39 cellular contexts compared by ENCODE assay signal in the genomic region with DNA sequence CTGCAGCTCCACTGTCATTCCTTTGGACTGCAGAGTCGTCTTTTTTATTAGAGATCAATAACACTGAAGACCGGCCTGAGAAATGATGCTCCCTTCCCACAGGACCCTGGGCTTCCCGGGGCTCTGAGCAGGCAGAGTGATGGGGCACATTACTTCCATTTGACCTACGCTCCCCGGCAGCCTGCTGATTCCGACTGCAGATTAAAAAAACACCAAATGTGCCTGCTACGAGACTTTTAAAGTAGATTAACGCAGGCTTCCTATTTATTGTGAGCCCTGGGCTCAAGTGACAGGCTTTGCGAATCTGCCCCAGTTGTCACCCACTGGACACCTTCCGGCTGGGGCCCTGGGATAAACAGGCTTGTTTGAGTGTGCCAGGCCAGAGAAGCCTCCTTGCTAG. TPM values are rescaled to one million over a fixed set of nuclear protein-coding genes. Genes with fewer than 3 reads are reported as not detected.
"Had no signal": no experiment of that assay in that cellular context is flagged by ENCODE, and none has a peak within 500 bp of the region (broad histone marks: within the 10 kb centered on the region; RNA-seq: fewer than 3 reads in every experiment).

No MANE protein-coding gene starts in this region.

- H3K4me1 Mint-ChIP-seq: activated CD4-positive, alpha-beta T cell treated with anti-CD3 and anti-CD28 coated beads for 36 hours; activated CD4-positive, alpha-beta T cell treated with anti-CD3 and anti-CD28 coated beads, Interleukin-2, amount 10 ng/mL, durations not matched to agents 24 days and 14 days; activated CD8-positive, alpha-beta memory T cell treated with anti-CD3 and anti-CD28 coated beads, Interleukin-2, amount 10 ng/mL, durations not matched to agents 7 days and 5 days; activated naive CD4-positive, alpha-beta T cell treated with anti-CD3 and anti-CD28 coated beads, Interleukin-2, amount 50 U/mL, for 24 hours; activated naive CD8-positive, alpha-beta T cell treated with anti-CD3 and anti-CD28 coated beads, Interleukin-2, amount 50 U/mL, for 24 hours had no signal

- H3K4me3 Mint-ChIP-seq: activated CD4-positive, alpha-beta memory T cell treated with anti-CD3 and anti-CD28 coated beads for 36 hours; activated CD4-positive, alpha-beta T cell treated with anti-CD3 and anti-CD28 coated beads for 36 hours; activated CD4-positive, alpha-beta T cell treated with anti-CD3 and anti-CD28 coated beads, Interleukin-2, amount 10 ng/mL, durations not matched to agents 24 days and 14 days; activated CD8-positive, alpha-beta memory T cell treated with anti-CD3 and anti-CD28 coated beads, Interleukin-2, amount 10 ng/mL, durations not matched to agents 7 days and 5 days; activated CD8-positive, alpha-beta T cell treated with anti-CD3 and anti-CD28 coated beads, Interleukin-2, amount 10 ng/mL, durations not matched to agents 7 days and 5 days; activated naive CD4-positive, alpha-beta T cell treated with anti-CD3 and anti-CD28 coated beads for 36 hours; activated naive CD4-positive, alpha-beta T cell treated with anti-CD3 and anti-CD28 coated beads, Interleukin-2, amount 50 U/mL, for 24 hours; activated naive CD8-positive, alpha-beta T cell treated with anti-CD3 and anti-CD28 coated beads for 36 hours; activated naive CD8-positive, alpha-beta T cell treated with anti-CD3 and anti-CD28 coated beads, Interleukin-2, amount 50 U/mL, for 24 hours; activated T-helper 1 cell treated with anti-CD3 and anti-CD28 coated beads, Interleukin-12 subunit alpha, Interleukin-12 subunit beta, Interleukin-2, Interleukin-4 antibody, amounts not matched to agents 30 ng/mL and 10 ng/mL and 1 ng/mL, durations not matched to agents 14 hours and 24 hours and 36 hours; T-helper 17 cell; T-helper 2 cell treated with Interferon-gamma antibody and Interleukin-4, amounts not matched to agents 5 μg/mL and 100 μg/mL, for 36 hours had no signal

- H3K27me3 ChIP-seq: adrenal gland, body of pancreas had no signal

- H3K36me3 Mint-ChIP-seq: activated CD4-positive, alpha-beta memory T cell treated with anti-CD3 and anti-CD28 coated beads for 36 hours; activated CD8-positive, alpha-beta memory T cell treated with anti-CD3 and anti-CD28 coated beads, Interleukin-2, amount 10 ng/mL, durations not matched to agents 7 days and 5 days; activated naive CD4-positive, alpha-beta T cell treated with anti-CD3 and anti-CD28 coated beads, Interleukin-2, amount 50 U/mL, for 24 hours; activated naive CD8-positive, alpha-beta T cell treated with anti-CD3 and anti-CD28 coated beads for 36 hours had no signal

- H3K9me3 ChIP-seq: adrenal gland, body of pancreas, esophagus squamous epithelium, gastroesophageal sphincter, heart right ventricle had no signal

- ATAC-seq: activated CD4-positive, alpha-beta T cell treated with anti-CD3 and anti-CD28 coated beads for 36 hours; activated CD8-positive, alpha-beta memory T cell treated with anti-CD3 and anti-CD28 coated beads, Interleukin-2, amount 10 ng/mL, durations not matched to agents 7 days and 5 days; activated CD8-positive, alpha-beta T cell treated with anti-CD3 and anti-CD28 coated beads, Interleukin-2, amount 10 ng/mL, durations not matched to agents 7 days and 5 days; activated naive CD8-positive, alpha-beta T cell treated with anti-CD3 and anti-CD28 coated beads, Interleukin-2, amount 50 U/mL, for 24 hours; body of pancreas; gastroesophageal sphincter; heart right ventricle; T-helper 17 cell had no signal

- H3K27ac ChIP-seq: adrenal gland, body of pancreas, epithelial cell of prostate, esophagus squamous epithelium, gastroesophageal sphincter, heart right ventricle had no signal

- H3K4me1 ChIP-seq: adrenal gland, body of pancreas, esophagus squamous epithelium, gastroesophageal sphincter, heart right ventricle had no signal

- H3K9me3 Mint-ChIP-seq: activated CD4-positive, alpha-beta memory T cell treated with anti-CD3 and anti-CD28 coated beads for 36 hours; activated CD4-positive, alpha-beta T cell treated with anti-CD3 and anti-CD28 coated beads, Interleukin-2, amount 10 ng/mL, durations not matched to agents 24 days and 14 days; activated naive CD4-positive, alpha-beta T cell treated with anti-CD3 and anti-CD28 coated beads for 36 hours; activated naive CD4-positive, alpha-beta T cell treated with anti-CD3 and anti-CD28 coated beads, Interleukin-2, amount 50 U/mL, for 24 hours; activated naive CD8-positive, alpha-beta T cell treated with anti-CD3 and anti-CD28 coated beads for 36 hours; activated naive CD8-positive, alpha-beta T cell treated with anti-CD3 and anti-CD28 coated beads, Interleukin-2, amount 50 U/mL, for 24 hours; activated T-helper 1 cell treated with anti-CD3 and anti-CD28 coated beads, Interleukin-12 subunit alpha, Interleukin-12 subunit beta, Interleukin-2, Interleukin-4 antibody, amounts not matched to agents 30 ng/mL and 10 ng/mL and 1 ng/mL, durations not matched to agents 14 hours and 24 hours and 36 hours; activated T-helper 2 cell treated with anti-CD3 and anti-CD28 coated beads, Interferon-gamma antibody, Interleukin-2, Interleukin-4, amounts not matched to agents 10 μg/mL and 5 μg/mL and 100 μg/mL, durations not matched to agents 14 hours and 24 hours and 36 hours; T-helper 2 cell treated with Interferon-gamma antibody and Interleukin-4, amounts not matched to agents 5 μg/mL and 100 μg/mL, for 36 hours had no signal

- H3K4me3 ChIP-seq: adrenal gland, body of pancreas, esophagus squamous epithelium, gastroesophageal sphincter, heart right ventricle had no signal

- DNase-seq: activated CD4-positive, alpha-beta memory T cell treated with anti-CD3 and anti-CD28 coated beads for 36 hours; activated CD4-positive, alpha-beta T cell treated with anti-CD3 and anti-CD28 coated beads for 36 hours; activated CD4-positive, alpha-beta T cell treated with anti-CD3 and anti-CD28 coated beads, Interleukin-2, amount 10 ng/mL, durations not matched to agents 24 days and 14 days; activated CD4-positive, CD25-positive, alpha-beta regulatory T cell; activated CD4-positive, CD25-positive, alpha-beta regulatory T cell treated with anti-CD3 and anti-CD28 coated beads, Interleukin-2, amount 50 U/mL, for 72 hours; activated CD8-positive, alpha-beta memory T cell treated with anti-CD3 and anti-CD28 coated beads, Interleukin-2, amount 10 ng/mL, durations not matched to agents 7 days and 5 days; activated CD8-positive, alpha-beta memory T cell treated with anti-CD3 and anti-CD28 coated beads, Interleukin-2, amount 50 U/mL, for 4 hours; activated CD8-positive, alpha-beta T cell treated with anti-CD3 and anti-CD28 coated beads, Interleukin-2, amount 10 ng/mL, durations not matched to agents 7 days and 5 days; activated effector memory CD4-positive, alpha-beta T cell treated with anti-CD3 and anti-CD28 coated beads, Interleukin-2, amount 50 U/mL, for 16 hours; activated naive CD4-positive, alpha-beta T cell treated with anti-CD3 and anti-CD28 coated beads for 36 hours; activated naive CD8-positive, alpha-beta T cell treated with anti-CD3 and anti-CD28 coated beads for 36 hours; activated naive CD8-positive, alpha-beta T cell treated with anti-CD3 and anti-CD28 coated beads, Interleukin-2, amount 50 U/mL, for 24 hours; activated T-cell treated with anti-CD3 and anti-CD28 coated beads, Interleukin-2, amount 50 U/mL, for 1 hour; activated T-cell treated with anti-CD3 and anti-CD28 coated beads, Interleukin-2, amount 50 U/mL, for 48 hours; adrenal gland; amygdala; aorta; body of pancreas; caudate nucleus; cortex of kidney; dermis blood vessel endothelial cell; effector CD8-positive, alpha-beta T cell; esophagus squamous epithelium; foreskin melanocyte; heart right ventricle; T-helper 17 cell; T1000 had no signal

- H3K36me3 ChIP-seq: adrenal gland, esophagus squamous epithelium, gastroesophageal sphincter, heart right ventricle had no signal

- H3K27ac Mint-ChIP-seq: activated CD4-positive, alpha-beta memory T cell treated with anti-CD3 and anti-CD28 coated beads for 36 hours; activated CD4-positive, alpha-beta T cell treated with anti-CD3 and anti-CD28 coated beads for 36 hours; activated CD4-positive, alpha-beta T cell treated with anti-CD3 and anti-CD28 coated beads, Interleukin-2, amount 10 ng/mL, durations not matched to agents 24 days and 14 days; activated CD8-positive, alpha-beta memory T cell treated with anti-CD3 and anti-CD28 coated beads, Interleukin-2, amount 10 ng/mL, durations not matched to agents 7 days and 5 days; activated CD8-positive, alpha-beta T cell treated with anti-CD3 and anti-CD28 coated beads, Interleukin-2, amount 10 ng/mL, durations not matched to agents 7 days and 5 days; activated naive CD4-positive, alpha-beta T cell treated with anti-CD3 and anti-CD28 coated beads for 36 hours; activated naive CD4-positive, alpha-beta T cell treated with anti-CD3 and anti-CD28 coated beads, Interleukin-2, amount 50 U/mL, for 24 hours; activated naive CD8-positive, alpha-beta T cell treated with anti-CD3 and anti-CD28 coated beads for 36 hours; activated naive CD8-positive, alpha-beta T cell treated with anti-CD3 and anti-CD28 coated beads, Interleukin-2, amount 50 U/mL, for 24 hours; activated T-helper 1 cell treated with anti-CD3 and anti-CD28 coated beads, Interleukin-12 subunit alpha, Interleukin-12 subunit beta, Interleukin-2, Interleukin-4 antibody, amounts not matched to agents 30 ng/mL and 10 ng/mL and 1 ng/mL, durations not matched to agents 14 hours and 24 hours and 36 hours; activated T-helper 2 cell treated with anti-CD3 and anti-CD28 coated beads, Interferon-gamma antibody, Interleukin-2, Interleukin-4, amounts not matched to agents 10 μg/mL and 5 μg/mL and 100 μg/mL, durations not matched to agents 14 hours and 24 hours and 36 hours; T-helper 17 cell; T-helper 2 cell treated with Interferon-gamma antibody and Interleukin-4, amounts not matched to agents 5 μg/mL and 100 μg/mL, for 36 hours had no signal

RNA-seq across cellular contexts. Expression of a gene that starts 37.6 kb away (rescaled TPM):
- total RNA-seq: activated CD4-positive, alpha-beta memory T cell treated with anti-CD3 and anti-CD28 coated beads for 36 hours; activated CD4-positive, alpha-beta T cell treated with anti-CD3 and anti-CD28 coated beads for 36 hours; activated CD4-positive, alpha-beta T cell treated with anti-CD3 and anti-CD28 coated beads, Interleukin-2, amount 10 ng/mL, durations not matched to agents 24 days and 14 days; activated CD8-positive, alpha-beta memory T cell treated with anti-CD3 and anti-CD28 coated beads for 36 hours; activated CD8-positive, alpha-beta memory T cell treated with anti-CD3 and anti-CD28 coated beads, Interleukin-2, amount 10 ng/mL, durations not matched to agents 7 days and 5 days; activated CD8-positive, alpha-beta T cell treated with anti-CD3 and anti-CD28 coated beads, Interleukin-2, amount 10 ng/mL, durations not matched to agents 7 days and 5 days; activated T-helper 1 cell treated with anti-CD3 and anti-CD28 coated beads, Interleukin-12 subunit alpha, Interleukin-12 subunit beta, Interleukin-2, Interleukin-4 antibody, amounts not matched to agents 30 ng/mL and 10 ng/mL and 1 ng/mL, durations not matched to agents 14 hours and 24 hours and 36 hours; activated T-helper 2 cell treated with anti-CD3 and anti-CD28 coated beads, Interferon-gamma antibody, Interleukin-2, Interleukin-4, amounts not matched to agents 10 μg/mL and 5 μg/mL and 100 μg/mL, durations not matched to agents 14 hours and 24 hours and 36 hours; adrenal gland; endothelial cell of umbilical vein; esophagus squamous epithelium; fibroblast of lung; fibroblast of villous mesenchyme; glomerular endothelial cell; T-helper 17 cell had no signal
- polyA plus RNA-seq: adrenal gland, aorta, endothelial cell of umbilical vein, esophagus, fibroblast of lung, heart right ventricle had no signal
